8 cellular contexts compared by ENCODE assay signal in genomic region chr17:31052187-31052889, GRCh38. TPM values are rescaled to one million over a fixed set of nuclear protein-coding genes. Genes with fewer than 3 reads are reported as not detected.
A peak's percentile ranks its signal among the peaks of the same experiment; 100 is the strongest.
DNase-seq lines count a peak whose midpoint lies in the region; ATAC-seq and TF ChIP-seq lines count a peak whose summit lies in the region.

No MANE protein-coding gene starts in this region.

- WGBS in mesendoderm (ENCODE audit: extremely low coverage, insufficient coverage, low lambda C conversion rate): no CpG with 5 or more reads among the region's 9 CpGs

- H2BK120ac ChIP-seq in mesendoderm (ENCODE audit: low read depth, low read length): no peak overlapping the region

- H3K4me1 ChIP-seq in breast epithelium (no peaks in the 10 kb centered on the region), mesendoderm (ENCODE audit: control insufficient read depth, low read depth, low read length) (no peaks in the 10 kb centered on the region)

- H3K4me3 ChIP-seq in MG63 (peak overlapping the region; percentile 10), breast epithelium (peak overlapping the region in 1 of 3 donors; percentile 2), mesendoderm (ENCODE audit: low read length) (no peak overlapping the region)

- H3K79me2 ChIP-seq in mesendoderm (ENCODE audit: control insufficient read depth, insufficient read depth, low read length): no peaks in the 10 kb centered on the region

- no peak overlapping the region for H3K18ac ChIP-seq in mesendoderm (ENCODE audit: low read length)

- intact Hi-C loops in breast epithelium (cut with DNase I; ENCODE audit: low total_unique reads): no loop called here

- H3K36me3 ChIP-seq in MG63: peaks cover 3% of the 10 kb centered on the region; the same call in 1 of the 2 replicates
- no peaks in the 10 kb centered on the region for H3K36me3 ChIP-seq in breast epithelium
- H3K36me3 ChIP-seq in mesendoderm (ENCODE audit: control insufficient read depth, insufficient read depth, low read length): no peaks in the 10 kb centered on the region

- H3K27me3 ChIP-seq in MG63 (no peaks in the 10 kb centered on the region), breast epithelium (no peaks in the 10 kb centered on the region), mesendoderm (ENCODE audit: insufficient read depth, low read length, poor library complexity) (peaks cover 2% of the 10 kb centered on the region)

- H4K8ac ChIP-seq in mesendoderm (ENCODE audit: low read depth, low read length): no peak overlapping the region

- H3K4me2 ChIP-seq in mesendoderm (ENCODE audit: low read length): no peak overlapping the region

- TF ChIP-seq POLR2A in breast epithelium (IDR thresholded peaks at IDR 0.05): no peak

- DNase-seq in AG20443 (ENCODE audit: low spot score) (peak; percentile 95), MG63 (peak; percentile 98), breast epithelium (ENCODE audit: low spot score in 2 of 2) (peak in 1 of 2 donors; percentile 88), mesendoderm (peak; percentile 12), HuH-7 (ENCODE audit: low spot score) (no peak)

- H3K79me1 ChIP-seq in mesendoderm (ENCODE audit: low read length): no peaks in the 10 kb centered on the region

- TF ChIP-seq CTCF in breast epithelium (IDR thresholded peaks at IDR 0.05): no peak

- H3K9me3 ChIP-seq in MG63 (peaks cover 6% of the 10 kb centered on the region), breast epithelium (no peaks in the 10 kb centered on the region)

- no peak overlapping the region for H3K56ac ChIP-seq in mesendoderm (ENCODE audit: low read length)

- H3K4ac ChIP-seq in mesendoderm (ENCODE audit: low read depth, low read length): no peak overlapping the region

- H3K23ac ChIP-seq in mesendoderm (ENCODE audit: low read length): no peak overlapping the region

- H2BK15ac ChIP-seq in mesendoderm (replicated peaks; ENCODE audit: low read depth): no peak overlapping the region

- H3K27ac ChIP-seq in breast epithelium (peak overlapping the region; percentile 74 to 80), mesendoderm (ENCODE audit: low read depth, low read length) (no peak overlapping the region)

- ATAC-seq in HG02571 (IDR thresholded peaks at IDR 0.05; ENCODE audit: unreplicated experiment) (no peak), GM21381 (IDR thresholded peaks at IDR 0.05; ENCODE audit: unreplicated experiment) (no peak), HG03045 (IDR thresholded peaks at IDR 0.05; ENCODE audit: unreplicated experiment) (no peak)

- H2AK5ac ChIP-seq in mesendoderm (ENCODE audit: low read length): no peak overlapping the region

- H4K5ac ChIP-seq in mesendoderm (ENCODE audit: low read length): no peak overlapping the region

- no peak overlapping the region for H3K9ac ChIP-seq in mesendoderm (ENCODE audit: low read length)

- no peak overlapping the region for H2BK5ac ChIP-seq in mesendoderm (ENCODE audit: low read length)

RNA-seq across cellular contexts. Expression of gene NF1, which starts 42.4 kb away (rescaled TPM):
- total RNA-seq in MG63 (2014; rRNA removed; shearing (Covaris generic); ENCODE audit: low replicate concordance): 12.4 and 20.3 TPM in 2 replicates
- 100 to 1,000 TPM in 1 of 3 donors, 10 to 100 TPM in 2; 61.6 to 129 (median 97.7) TPM for total RNA-seq in breast epithelium
- 11.0 TPM for polyA plus RNA-seq in mesendoderm (2013, experiment 1 of 2)
- 11.6 TPM for polyA plus RNA-seq in mesendoderm (2013, experiment 2 of 2)
